In the genomic region with DNA sequence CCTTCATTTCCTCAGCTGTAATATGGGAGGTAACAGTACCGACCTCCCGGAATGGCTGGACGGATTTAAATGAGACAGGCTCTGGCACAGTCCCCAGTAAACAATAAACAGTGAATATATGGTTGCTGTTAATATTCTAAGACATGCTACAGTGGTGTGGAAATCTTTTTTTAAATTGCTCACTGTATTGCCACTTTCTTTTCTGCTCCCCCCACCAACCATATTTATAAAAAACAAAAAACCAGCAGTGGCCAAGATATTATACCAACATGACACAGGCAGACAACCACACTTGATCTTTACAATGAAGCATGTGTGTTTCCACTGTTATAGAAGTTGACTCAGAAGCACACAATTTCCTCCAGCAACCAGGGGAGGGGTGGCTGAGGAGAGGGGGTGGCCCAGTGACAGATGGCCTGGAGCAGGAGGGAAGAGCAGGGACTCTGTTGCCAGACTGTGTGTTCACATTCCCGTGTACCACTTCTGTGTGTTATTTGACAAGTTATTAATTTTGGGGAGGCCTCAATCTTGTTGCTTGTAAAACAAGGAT, we compare ENCODE assay signal across 10 cellular contexts. TPM values are rescaled to one million over a fixed set of nuclear protein-coding genes. Genes with fewer than 3 reads are reported as not detected.
DNase-seq lines count a peak whose midpoint lies in the region; ATAC-seq, FAIRE-seq and TF ChIP-seq lines count a peak whose summit lies in the region.
"Had no signal": no experiment of that assay in that cellular context is flagged by ENCODE, and none has a peak within 500 bp of the region (broad histone marks: within the 10 kb centered on the region; RNA-seq: fewer than 3 reads in every experiment).

No MANE protein-coding gene starts in this region.

- H4K5ac ChIP-seq in IMR-90 (ENCODE audit: low read depth, low read length) = no peak overlapping the region

- dilution Hi-C loops in IMR-90 (cut with HindIII; ENCODE audit: low sequenced_read_pairs, unreplicated experiment) = no loop called here

- H3K27ac ChIP-seq in AG04450 (ENCODE audit: low read depth, low read length) = peak overlapping the region; percentile 87
- peak overlapping the region; percentile 38; the same call in 1 of the 2 replicates for H3K27ac ChIP-seq in IMR-90 (ENCODE audit: insufficient read depth, low read length)
- peak overlapping the region in 1 of 4 donors; percentile 18 for H3K27ac ChIP-seq in pancreas

- H2BK20ac ChIP-seq in IMR-90 (ENCODE audit: low read depth, low read length) = 0 out of 2 replicates have a peak overlapping the region, but pooled peaks have one; percentile 21

- no peak overlapping the region for H3K23ac ChIP-seq in IMR-90 (ENCODE audit: low read depth, low read length)

- ATAC-seq in IMR-90 (ENCODE audit: low read depth) (peak; percentile 38), HG03108 (IDR thresholded peaks at IDR 0.05; ENCODE audit: unreplicated experiment) (no peak), pancreas (no peak)

- no peak for TF ChIP-seq CTCF in AG04450 (IDR thresholded peaks at IDR 0.05; ENCODE audit: low read depth, low read length)
- TF ChIP-seq CTCF in IMR-90 (conservative IDR thresholded peaks at IDR 0.05; ENCODE audit: low read depth, low read length) = no peak
- no peak for TF ChIP-seq CTCF in pancreas (IDR thresholded peaks at IDR 0.05)
- no peak for TF ChIP-seq CTCF in GM13976 (IDR thresholded peaks at IDR 0.05; ENCODE audit: borderline replicate concordance, control extremely low read depth, extremely low read depth, insufficient read depth, missing control alignments)

- H3K4me1 ChIP-seq in IMR-90 (ENCODE audit: control insufficient read depth, insufficient read depth, low read length) = peaks cover 36% of the 10 kb centered on the region
- H3K4me1 ChIP-seq in pancreas = peaks cover 0 to 31% (median 5%) of the 10 kb centered on the region in 3 donors

- no peak overlapping the region for H3K9ac ChIP-seq in IMR-90 (ENCODE audit: low read depth, low read length)

- H2AK5ac ChIP-seq in IMR-90 (ENCODE audit: low read depth, low read length) = peak overlapping the region; percentile 46; the same call in 1 of the 2 replicates

- FAIRE-seq in pancreas (lab: Jason Lieb, UNC) = no peak

- DNase-seq in AG04450 (ENCODE audit: low read depth, low spot score) (no peak), IMR-90 (peak; percentile 79), cerebellar cortex (ENCODE audit: low spot score) (peak; percentile 83), myocyte (ENCODE audit: low read depth) (peak; percentile 85), glomerular visceral epithelial cell (ENCODE audit: extremely low spot score) (no peak), pancreas (no peak), GM13976 (ENCODE audit: low spot score) (no peak)
- DNase-seq: Caco-2; effector CD8-positive, alpha-beta T cell had no signal

- H4K91ac ChIP-seq in IMR-90 (ENCODE audit: insufficient read depth, low read depth, low read length) = no peak overlapping the region

- H3K56ac ChIP-seq in IMR-90 (ENCODE audit: extremely low read depth, insufficient read depth, low read length) = no peak overlapping the region

- no peak overlapping the region; the same call in 1 of the 2 replicates for H3K18ac ChIP-seq in IMR-90 (ENCODE audit: low read depth, low read length)

- H2AK9ac ChIP-seq in IMR-90 (replicated peaks; ENCODE audit: low read depth, low read length, poor library complexity) = no peak overlapping the region

- H3K14ac ChIP-seq in IMR-90 (replicated peaks; ENCODE audit: low read depth, low read length) = peak overlapping the region; percentile 41; the same call in 1 of the 2 replicates

- CTCF ChIA-PET in AG04450 (lab: Charles Lee) = no interaction called here
- CTCF ChIA-PET in IMR-90 (lab: Yijun Ruan, JAX) = no interaction called here

- H3K4me3 ChIP-seq in AG04450 (ENCODE audit: low read depth, low read length) = no peak overlapping the region
- H3K4me3 ChIP-seq in IMR-90 (ENCODE audit: insufficient read depth, low read depth, low read length) = no peak overlapping the region
- no peak overlapping the region for H3K4me3 ChIP-seq in pancreas

- intact Hi-C loops in IMR-90 (cut with micrococcal nuclease) (no loop called here), pancreas (cut with DNase I) (no loop called here)

- H3K36me3 ChIP-seq in IMR-90 (ENCODE audit: control insufficient read depth, insufficient read depth, low read length) (peaks cover 40% of the 10 kb centered on the region), pancreas (peaks cover 0 to 28% (median 7%) of the 10 kb centered on the region in 3 donors)

- peak overlapping the region in 1 of 2 experiments; percentile 10; a peak in 1 of 4 replicates for H4K8ac ChIP-seq in IMR-90 (ENCODE audit: low read depth in 2 of 2, low read length in 2 of 2)

- peak overlapping the region; percentile 74 for H2BK5ac ChIP-seq in IMR-90 (ENCODE audit: low read depth, low read length, poor library complexity, severe bottlenecking)

- peaks cover 37 to 83% of the 10 kb centered on the region in 2 experiments for H3K79me1 ChIP-seq in IMR-90 (ENCODE audit: low read depth in 1 of 2, low read length in 2 of 2)

- POLR2A ChIA-PET in AG04450 (lab: Yijun Ruan, JAX) = interaction anchor here (1.2 kb wide), 1 partner anchor 15 kb away, joined by 4 read pairs; a partner anchor contains a TSS
- POLR2A ChIA-PET in IMR-90 (lab: Charles Lee; ENCODE audit: unreplicated experiment) = no interaction called here

- no TSS peak for BruUV-seq in IMR-90 (replicated peaks; lab: Mats Ljungman, UMichigan)

- H3K4me2 ChIP-seq in IMR-90 (ENCODE audit: low read depth, low read length) = peak overlapping the region; percentile 14; the same call in 1 of the 2 replicates

- H2BK120ac ChIP-seq in IMR-90 (ENCODE audit: low read depth, low read length) = 0 out of 2 replicates have a peak overlapping the region, but pooled peaks have one; percentile 18

- no peak for TF ChIP-seq RAD21 in IMR-90 (IDR thresholded peaks at IDR 0.05; ENCODE audit: low read length)

- H3K27me3 ChIP-seq in AG04450 (ENCODE audit: control insufficient read depth, insufficient read depth, low read length) = no peaks in the 10 kb centered on the region
- no peaks in the 10 kb centered on the region for H3K27me3 ChIP-seq in IMR-90 (ENCODE audit: control insufficient read depth, insufficient read depth, low read length)
- no peaks in the 10 kb centered on the region for H3K27me3 ChIP-seq in pancreas

- peak overlapping the region; percentile 34; the same call in 1 of the 2 replicates for H3K4ac ChIP-seq in IMR-90 (ENCODE audit: low read depth, low read length)

- no peak overlapping the region for H2AFZ ChIP-seq in IMR-90 (replicated peaks; ENCODE audit: low read length, poor library complexity)

- H3K9me3 ChIP-seq in AG04450 (ENCODE audit: control insufficient read depth, insufficient read depth, low read length) (no peaks in the 10 kb centered on the region), IMR-90 (ENCODE audit: control insufficient read depth, insufficient read depth, low read length) (no peaks in the 10 kb centered on the region), pancreas (no peaks in the 10 kb centered on the region)
- H3K9me3 ChIP-seq: Caco-2 had no signal

- peaks cover 38% of the 10 kb centered on the region for H3K9me1 ChIP-seq in IMR-90 (ENCODE audit: insufficient read depth, low read length)

- no peak for TF ChIP-seq POLR2A in IMR-90 (IDR thresholded peaks at IDR 0.05; ENCODE audit: low read depth, low read length)

- H2BK15ac ChIP-seq in IMR-90 (ENCODE audit: low read depth, low read length) = no peak overlapping the region

- peaks cover 70% of the 10 kb centered on the region for H4K20me1 ChIP-seq in IMR-90 (ENCODE audit: insufficient read depth, low read length)

- no CpG with 5 or more reads among the region's 4 CpGs for WGBS in IMR-90 (ENCODE audit: extremely low coverage in 2 of 2, insufficient read length in 1 of 2), 2 experiments
- WGBS in pancreas, 2 donors = 51% methylated on average over 4 of the region's 4 CpGs

- in situ Hi-C loops in IMR-90 (cut with MboI; ENCODE audit: low sequenced_read_pairs) = no loop called here
- in situ Hi-C loops in GM13976 (cut with MboI; ENCODE audit: low sequenced_read_pairs, unreplicated experiment) = no loop called here

TF ChIP-seq in IMR-90, 13 proteins besides CTCF, POLR2A, EP300 and RAD21 (continues in another document):
- TF ChIP-seq MAZ (IDR thresholded peaks at IDR 0.05; ENCODE audit: borderline replicate concordance, low read depth, low read length) = peak; percentile 42; the same call in 1 of the 2 replicates

RNA-seq across cellular contexts. Expression of a gene that starts 14.9 kb away (rescaled TPM):
- 1,182 and 1,226 TPM in 2 replicates for polyA plus RNA-seq in AG04450 (2011; rRNA removed)
- 475 and 515 TPM in 2 replicates for polyA minus RNA-seq in AG04450 (2011; rRNA and poly(A)+ RNA removed)
- total RNA-seq in IMR-90 (2012; rRNA removed) = 637 and 765 TPM in 2 replicates
- polyA plus RNA-seq in IMR-90 (2012; rRNA removed) = 1,066 and 1,140 TPM in 2 replicates
- polyA plus RNA-seq in IMR-90 (2012; cell fraction: cytosol; rRNA removed) = 293 and 869 TPM in 2 replicates
- 63.7 and 319 TPM in 2 replicates for polyA plus RNA-seq in IMR-90 (2012; cell fraction: nucleus; rRNA removed; ENCODE audit: low replicate concordance)
- total RNA-seq in myocyte = 434 and 480 TPM in 2 replicates
- polyA plus RNA-seq in myocyte (2012) = 618 TPM
- 100 to 1,000 TPM; 129 to 495 (median 176) TPM for total RNA-seq in pancreas
- 100 to 1,000 TPM in 1 of 2 donors, 10 to 100 TPM in 1; 44.4 to 179 TPM for polyA plus RNA-seq in pancreas

RNA-seq across cellular contexts. Expression of a gene that starts 20.7 kb away (rescaled TPM):
- not detected in 2 replicates for polyA plus RNA-seq in AG04450 (2011; rRNA removed)
- polyA minus RNA-seq in AG04450 (2011; rRNA and poly(A)+ RNA removed) = not detected in 2 replicates
- total RNA-seq in IMR-90 (2012; rRNA removed) = not detected in 2 replicates
- 0.10 TPM in 1 of 2 replicates, not detected in the other for polyA plus RNA-seq in IMR-90 (2012; rRNA removed)
- 0.27 TPM in 1 of 2 replicates, not detected in the other for polyA plus RNA-seq in IMR-90 (2012; cell fraction: cytosol; rRNA removed)
- 0.11 and 0.21 TPM in 2 replicates for polyA plus RNA-seq in IMR-90 (2012; cell fraction: nucleus; rRNA removed; ENCODE audit: low replicate concordance)
- total RNA-seq in myocyte = not detected in 2 replicates
- polyA plus RNA-seq in myocyte (2012) = 0.11 TPM
- total RNA-seq in pancreas = under 1 TPM in 2 of 6 donors, not detected in 4; 0.26 to 0.28 TPM
- under 1 TPM in 1 of 2 donors, not detected in 1; 0.31 TPM for polyA plus RNA-seq in pancreas
- total RNA-seq: Caco-2 had no signal

RNA-seq across cellular contexts. Expression of a gene that starts 53.0 kb away (rescaled TPM):
- polyA plus RNA-seq in AG04450 (2011; rRNA removed) (33.3 and 43.4 TPM in 2 replicates), IMR-90 (2012; rRNA removed) (17.7 and 26.2 TPM in 2 replicates), pancreas (10 to 100 TPM; 13.3 to 26.6 TPM)
- 19.1 and 38.4 TPM in 2 replicates for polyA minus RNA-seq in AG04450 (2011; rRNA and poly(A)+ RNA removed)
- total RNA-seq in IMR-90 (2012; rRNA removed) (51.1 and 65.3 TPM in 2 replicates), myocyte (29.1 and 35.6 TPM in 2 replicates), pancreas (10 to 100 TPM; 12.2 to 24.7 (median 16.4) TPM)
- polyA plus RNA-seq in IMR-90 (2012; cell fraction: cytosol; rRNA removed) = 8.7 and 11.8 TPM in 2 replicates
- polyA plus RNA-seq in IMR-90 (2012; cell fraction: nucleus; rRNA removed; ENCODE audit: low replicate concordance) = 3.5 and 32.2 TPM in 2 replicates
- 14.5 TPM for polyA plus RNA-seq in myocyte (2012)

Comparison
In these comparisons a context has a peak if more than half of its experiments do, and no peak if none do; other contexts are left out.
1. DNase-seq: peak in IMR-90 (single experiment), cerebellar cortex (single experiment) and myocyte (single experiment); none in AG04450 (single experiment), glomerular visceral epithelial cell (single experiment), pancreas (0 of 6) and GM13976 (single experiment).